In genomic region chr11:133545199-133545709, GRCh38 we compare ENCODE assay signal across 20 cellular contexts. TPM values are rescaled to one million over a fixed set of nuclear protein-coding genes. Genes with fewer than 3 reads are reported as not detected.
DNase-seq lines count a peak whose midpoint lies in the region; ATAC-seq and TF ChIP-seq lines count a peak whose summit lies in the region.
"Had no signal": no experiment of that assay in that cellular context is flagged by ENCODE, and none has a peak within 500 bp of the region (broad histone marks: within the 10 kb centered on the region; RNA-seq: fewer than 3 reads in every experiment).

No MANE protein-coding gene starts in this region.

- no peak overlapping the region for H3K4me3 Mint-ChIP-seq in WTC11
- H3K4me3 Mint-ChIP-seq: activated CD4-positive, alpha-beta memory T cell treated with anti-CD3 and anti-CD28 coated beads for 36 hours; activated naive CD8-positive, alpha-beta T cell treated with anti-CD3 and anti-CD28 coated beads, Interleukin-2, amount 50 U/mL, for 24 hours; activated T-cell treated with anti-CD3 and anti-CD28 coated beads, Interleukin-2, amount 50 U/mL, for 72 hours; HFFc6 had no signal

- peaks cover 59% of the 10 kb centered on the region for H3K4me1 Mint-ChIP-seq in WTC11
- H3K4me1 Mint-ChIP-seq: activated naive CD8-positive, alpha-beta T cell treated with anti-CD3 and anti-CD28 coated beads, Interleukin-2, amount 50 U/mL, for 24 hours had no signal

- no peaks in the 10 kb centered on the region for H3K36me3 Mint-ChIP-seq in WTC11
- H3K36me3 Mint-ChIP-seq: activated CD4-positive, alpha-beta memory T cell treated with anti-CD3 and anti-CD28 coated beads for 36 hours had no signal

- H3K27ac Mint-ChIP-seq in WTC11: peak overlapping the region; percentile 4; the same call in 1 of the 2 replicates
- H3K27ac Mint-ChIP-seq: activated CD4-positive, alpha-beta memory T cell treated with anti-CD3 and anti-CD28 coated beads for 36 hours; activated naive CD8-positive, alpha-beta T cell treated with anti-CD3 and anti-CD28 coated beads, Interleukin-2, amount 50 U/mL, for 24 hours; activated T-cell treated with anti-CD3 and anti-CD28 coated beads, Interleukin-2, amount 50 U/mL, for 72 hours; HFFc6 had no signal

- DNase-seq in GM06990 (ENCODE audit: extremely low read depth, insufficient read length) (peak; percentile 25), WTC11 (ENCODE audit: low spot score) (peak; percentile 22), ecto neural progenitor cell (ENCODE audit: low spot score) (no peak), NOMO-1 treated with DMSO at 0.1 percent for 48 hours (lab: John Stamatoyannopoulos, UW; ENCODE audit: unreplicated experiment) (no peak)
- DNase-seq in stimulated activated CD4-positive, alpha-beta T cell treated with anti-CD3 and anti-CD28 coated beads, Interleukin-4, amount 100 ng/mL, for 4 hours: no peak
- DNase-seq: activated CD4-positive, alpha-beta memory T cell treated with anti-CD3 and anti-CD28 coated beads for 36 hours; activated naive CD8-positive, alpha-beta T cell treated with anti-CD3 and anti-CD28 coated beads, Interleukin-2, amount 50 U/mL, for 24 hours; activated T-cell treated with anti-CD3 and anti-CD28 coated beads, Interleukin-2, amount 50 U/mL, for 72 hours; dermis blood vessel endothelial cell; erythroblast; GDM1; HFFc6; NCI-H1417 treated with DMSO at 0.1 percent for 48 hours; NCI-H2227 treated with DMSO at 0.1 percent for 48 hours; stimulated activated CD4-positive, alpha-beta T cell treated with anti-CD3 and anti-CD28 coated beads, Interleukin-15, amount 100 ng/mL, for 24 hours had no signal

- POLR2A ChIA-PET in WTC11 (lab: Charles Lee): no interaction called here

- no peaks in the 10 kb centered on the region for H3K36me3 ChIP-seq in GM06990 (ENCODE audit: control insufficient read depth, insufficient read depth, low read length)
- H3K36me3 ChIP-seq: breast epithelium had no signal

- H3K27me3 Mint-ChIP-seq in WTC11 (ENCODE audit: low read depth): no peaks in the 10 kb centered on the region; the same call in 1 of the 2 replicates
- H3K27me3 Mint-ChIP-seq: activated CD4-positive, alpha-beta memory T cell treated with anti-CD3 and anti-CD28 coated beads for 36 hours had no signal

- H3K4me3 ChIP-seq in GM06990 (replicated peaks; ENCODE audit: low read depth, low read length): no peak overlapping the region
- H3K4me3 ChIP-seq: breast epithelium had no signal

- H3K27me3 ChIP-seq in GM06990 (replicated peaks; ENCODE audit: control insufficient read depth, insufficient read depth, low read length): no peaks in the 10 kb centered on the region
- H3K27me3 ChIP-seq: breast epithelium had no signal

- ATAC-seq in GM18909 (IDR thresholded peaks at IDR 0.05; ENCODE audit: poor library complexity, unreplicated experiment) (peak; percentile 71), HG02943 (IDR thresholded peaks at IDR 0.05; ENCODE audit: low read depth, unreplicated experiment) (peak; percentile 53), WTC11 (peak; percentile 6; the same call in 1 of the 2 replicates), HG03565 (IDR thresholded peaks at IDR 0.05; ENCODE audit: unreplicated experiment) (no peak)
- ATAC-seq: activated naive CD8-positive, alpha-beta T cell treated with anti-CD3 and anti-CD28 coated beads, Interleukin-2, amount 50 U/mL, for 24 hours; activated T-cell treated with anti-CD3 and anti-CD28 coated beads, Interleukin-2, amount 50 U/mL, for 72 hours; Right ventricle myocardium inferior had no signal

- no peaks in the 10 kb centered on the region for H3K9me3 Mint-ChIP-seq in WTC11
- H3K9me3 Mint-ChIP-seq: activated CD4-positive, alpha-beta memory T cell treated with anti-CD3 and anti-CD28 coated beads for 36 hours; activated naive CD8-positive, alpha-beta T cell treated with anti-CD3 and anti-CD28 coated beads, Interleukin-2, amount 50 U/mL, for 24 hours had no signal

- no peak for TF ChIP-seq CTCF in GM06990 (IDR thresholded peaks at IDR 0.05; ENCODE audit: insufficient read depth, low read length, poor library complexity, severe bottlenecking)
- TF ChIP-seq CTCF in WTC11 (IDR thresholded peaks at IDR 0.05): no peak

- CTCF ChIA-PET in WTC11 (lab: Charles Lee): no interaction called here

TF ChIP-seq in WTC11, 78 proteins besides CTCF, POLR2A, EP300 and RAD21:
- TF ChIP-seq TEAD1 (CRISPR knock-in tag; IDR thresholded peaks at IDR 0.05) (peak; percentile 22; the same call in 1 of the 2 replicates), CREB1 (CRISPR knock-in tag; IDR thresholded peaks at IDR 0.05) (no peak)
TF ChIP-seq in WTC11: peak in this region for 1.

RNA-seq across cellular contexts. Expression of gene OPCML, which starts 13.0 kb away (rescaled TPM):
- 1.5 to 1.8 TPM (median 1.7 TPM) in 3 replicates for total RNA-seq in WTC11 (2021)
- total RNA-seq: activated CD4-positive, alpha-beta memory T cell treated with anti-CD3 and anti-CD28 coated beads for 36 hours; activated T-cell treated with anti-CD3 and anti-CD28 coated beads, Interleukin-2, amount 50 U/mL, for 72 hours; breast epithelium; dermis blood vessel endothelial cell had no signal

Comparison
In these comparisons a context has a peak if more than half of its experiments do, and no peak if none do; other contexts are left out.
1. DNase-seq: peak in GM06990 (single experiment) and WTC11 (single experiment); none in stimulated activated CD4-positive, alpha-beta T cell treated with anti-CD3 and anti-CD28 coated beads, Interleukin-4, amount 100 ng/mL, for 4 hours (0 of 2), ecto neural progenitor cell (single experiment) and NOMO-1 treated with DMSO at 0.1 percent for 48 hours (single experiment).